8 cellular contexts compared by ENCODE assay signal in genomic region chr11:128497057-128497957, GRCh38.
DNase-seq lines count a peak whose midpoint lies in the region; ATAC-seq, FAIRE-seq and TF ChIP-seq lines count a peak whose summit lies in the region.

No MANE protein-coding gene starts in this region.

- TF ChIP-seq RAD21 in HCT116 (IDR thresholded peaks at IDR 0.05; ENCODE audit: low read depth) = no peak; the same call in 1 of the 2 replicates

- no peak for DNase-seq in activated CD4-positive, alpha-beta T cell treated with anti-CD3 and anti-CD28 coated beads, Interleukin-2, amount 10 ng/mL, durations not matched to agents 7 days and 5 days
- DNase-seq in activated CD4-positive, alpha-beta T cell treated with anti-CD3 and anti-CD28 coated beads, Interleukin-2, amount 50 U/mL, for 48 hours = no peak
- peak; percentile 83 for DNase-seq in HCT116 (ENCODE audit: low read depth, low spot score)
- DNase-seq in NCI-H1092 (lab: John Stamatoyannopoulos, UW) = peak; percentile 71
- DNase-seq in astrocyte of the spinal cord (ENCODE audit: low read depth, low spot score) = peak; percentile 99
- DNase-seq in left lung = no peak
- DNase-seq in urothelium cell line (ENCODE audit: low spot score) = peak; percentile 63
- no peak for DNase-seq in NCI-H345 treated with DMSO at 0.1 percent for 48 hours (lab: John Stamatoyannopoulos, UW; ENCODE audit: unreplicated experiment)

- FAIRE-seq in urothelium cell line (lab: Jason Lieb, UNC) = no peak

- no peaks in the 10 kb centered on the region for H3K9me3 Mint-ChIP-seq in activated CD4-positive, alpha-beta T cell treated with anti-CD3 and anti-CD28 coated beads, Interleukin-2, amount 10 ng/mL, durations not matched to agents 7 days and 5 days

- H3K4me3 ChIP-seq in HCT116 (replicated peaks in 1 of 2; ENCODE audit: low read depth in 1 of 2, low read length in 2 of 2) (peak overlapping the region; percentile 20 to 47), astrocyte of the spinal cord (ENCODE audit: low read depth, low read length) (peak overlapping the region; percentile 14), left lung (no peak overlapping the region)

- H3K36me3 ChIP-seq in HCT116 (ENCODE audit: control insufficient read depth in 1 of 2, insufficient read depth in 2 of 2, low read length in 2 of 2) = no peaks in the 10 kb centered on the region
- H3K36me3 ChIP-seq in left lung = no peaks in the 10 kb centered on the region

- RAD21 ChIA-PET in HCT116 (lab: Charles Lee; ENCODE audit: low non-redundant PET in 1 of 2, low total read pairs in 2 of 2, uncharacterized antibody in 2 of 2, unreplicated experiment in 2 of 2) = no interaction called here

- in situ Hi-C loops in astrocyte of the spinal cord (cut with HindIII; ENCODE audit: low sequenced_read_pairs) = no loop called here

- H3K4me2 ChIP-seq in HCT116 (ENCODE audit: low read length) = peak overlapping the region; percentile 74

- H2AFZ ChIP-seq in HCT116 (ENCODE audit: low read depth, low read length, poor library complexity, severe bottlenecking) = peak overlapping the region; percentile 24

- H3K9ac ChIP-seq in HCT116 (ENCODE audit: low read length) = peak overlapping the region; percentile 56

- peaks cover 5% of the 10 kb centered on the region; the same call in 1 of the 2 replicates for H3K79me2 ChIP-seq in HCT116 (ENCODE audit: insufficient read depth, low read length)

- no peaks in the 10 kb centered on the region for H3K27me3 Mint-ChIP-seq in activated CD4-positive, alpha-beta T cell treated with anti-CD3 and anti-CD28 coated beads, Interleukin-2, amount 10 ng/mL, durations not matched to agents 7 days and 5 days

- H3K4me3 Mint-ChIP-seq in activated CD4-positive, alpha-beta T cell treated with anti-CD3 and anti-CD28 coated beads, Interleukin-2, amount 10 ng/mL, durations not matched to agents 7 days and 5 days = peak overlapping the region; percentile 72

- H3K9me3 ChIP-seq in HCT116 (ENCODE audit: control insufficient read depth in 1 of 2, insufficient read depth in 1 of 2, low read depth in 1 of 2, low read length in 2 of 2) = no peaks in the 10 kb centered on the region
- H3K9me3 ChIP-seq in left lung = no peaks in the 10 kb centered on the region

- CTCF ChIA-PET in activated CD4-positive, alpha-beta T cell treated with anti-CD3 and anti-CD28 coated beads, Interleukin-2, amount 10 ng/mL, durations not matched to agents 7 days and 5 days (lab: Charles Lee) = interaction anchor here (0.7 to 3.4 kb wide), 17 partner anchors 8 to 208 kb away, joined by 3 to 19 read pairs (median 5); no protein-coding TSS in a partner anchor
- CTCF ChIA-PET in HCT116 (lab: Charles Lee) = no interaction called here

- peak overlapping the region; percentile 67 for H3K27ac ChIP-seq in HCT116 (ENCODE audit: low read depth, low read length)
- peak overlapping the region; percentile 71 to 73 for H3K27ac ChIP-seq in left lung

- intact Hi-C loops in HCT116 (cut with micrococcal nuclease) = loop anchor here (2.0 kb wide), 2 partner anchors 25 to 49 kb away; no protein-coding TSS in a partner anchor
- intact Hi-C loops in left lung (cut with DNase I) = no loop called here

- ATAC-seq in HCT116 (peak; percentile 89), left lung (peak; percentile 74)

- H3K4me1 Mint-ChIP-seq in activated CD4-positive, alpha-beta T cell treated with anti-CD3 and anti-CD28 coated beads, Interleukin-2, amount 10 ng/mL, durations not matched to agents 7 days and 5 days = peaks cover 95% of the 10 kb centered on the region

- no peaks in the 10 kb centered on the region for H4K20me1 ChIP-seq in HCT116 (ENCODE audit: insufficient read depth)

- peaks cover 21 to 49% of the 10 kb centered on the region in 2 experiments for H3K4me1 ChIP-seq in HCT116 (ENCODE audit: control insufficient read depth in 1 of 2, insufficient read depth in 2 of 2, low read length in 2 of 2)
- peaks cover 69 to 99% of the 10 kb centered on the region in 2 donors for H3K4me1 ChIP-seq in left lung

- TF ChIP-seq CTCF in HCT116 (IDR thresholded peaks at IDR 0.05 in 2 of 3, conservative IDR thresholded peaks at IDR 0.05 in 1 of 3; ENCODE audit: borderline replicate concordance in 1 of 3, insufficient read depth in 1 of 3, low read depth in 2 of 3, low read length in 2 of 3) = no peak
- TF ChIP-seq CTCF in astrocyte of the spinal cord (IDR thresholded peaks at IDR 0.05; ENCODE audit: low read depth, low read length) = no peak
- no peak for TF ChIP-seq CTCF in left lung (IDR thresholded peaks at IDR 0.05)

- TF ChIP-seq POLR2A in HCT116 (IDR thresholded peaks at IDR 0.05; ENCODE audit: borderline replicate concordance, extremely low read depth, insufficient read depth, insufficient read length) = no peak

- H3K36me3 Mint-ChIP-seq in activated CD4-positive, alpha-beta T cell treated with anti-CD3 and anti-CD28 coated beads, Interleukin-2, amount 10 ng/mL, durations not matched to agents 7 days and 5 days (ENCODE audit: low read depth) = peaks cover 91% of the 10 kb centered on the region

- BruUV-seq in HCT116 (replicated peaks; lab: Mats Ljungman, UMichigan) = no TSS peak

- H3K9me2 ChIP-seq in HCT116 (ENCODE audit: insufficient read depth) = no peaks in the 10 kb centered on the region

- H3K27ac Mint-ChIP-seq in activated CD4-positive, alpha-beta T cell treated with anti-CD3 and anti-CD28 coated beads, Interleukin-2, amount 10 ng/mL, durations not matched to agents 7 days and 5 days = peak overlapping the region; percentile 88

- H3K27me3 ChIP-seq in HCT116 (ENCODE audit: insufficient read depth, low read length) (no peaks in the 10 kb centered on the region), left lung (no peaks in the 10 kb centered on the region)

- POLR2A ChIA-PET in activated CD4-positive, alpha-beta T cell treated with anti-CD3 and anti-CD28 coated beads, Interleukin-2, amount 10 ng/mL, durations not matched to agents 7 days and 5 days (lab: Charles Lee) = interaction anchor here (1.0 kb wide), 1 partner anchor 33 kb away, joined by 4 read pairs; no protein-coding TSS in a partner anchor
- POLR2A ChIA-PET in HCT116 (lab: Charles Lee) = interaction anchor here (0.8 to 1.3 kb wide), 2 partner anchors 16 to 49 kb away, joined by 3 to 4 read pairs; no protein-coding TSS in a partner anchor

TF ChIP-seq in HCT116, 20 proteins besides CTCF, POLR2A, EP300 and RAD21:
- TF ChIP-seq CEBPB (IDR thresholded peaks at IDR 0.05; ENCODE audit: low read depth) = peak; percentile 23; the same call in 1 of the 2 replicates
- peak; percentile 47; the same call in 1 of the 2 replicates for TF ChIP-seq JUND (IDR thresholded peaks at IDR 0.05)
- peak; percentile 62 for TF ChIP-seq FOSL1 (IDR thresholded peaks at IDR 0.05; ENCODE audit: low read depth)
- TF ChIP-seq SP1 (IDR thresholded peaks at IDR 0.05; ENCODE audit: low read depth) = peak; percentile 76; the same call in 1 of the 2 replicates
- peak; percentile 87 for TF ChIP-seq MAX (IDR thresholded peaks at IDR 0.05)
- TF ChIP-seq POLR2AphosphoS5 (IDR thresholded peaks at IDR 0.05; ENCODE audit: low read depth, low read length) = no peak; the same call in 1 of the 2 replicates
- no peak for TF ChIP-seq YY1 (IDR thresholded peaks at IDR 0.05; ENCODE audit: extremely low read depth, insufficient replicate concordance, low read depth, low read length)
- peak; percentile 60 for TF ChIP-seq CBX3 (IDR thresholded peaks at IDR 0.05; ENCODE audit: low read depth)

Comparison
In these comparisons a context has a peak if more than half of its experiments do, and no peak if none do; other contexts are left out.
1. DNase-seq: peak in HCT116 (single experiment), NCI-H1092 (single experiment), astrocyte of the spinal cord (single experiment) and urothelium cell line (single experiment); none in activated CD4-positive, alpha-beta T cell treated with anti-CD3 and anti-CD28 coated beads, Interleukin-2, amount 10 ng/mL, durations not matched to agents 7 days and 5 days (single experiment), activated CD4-positive, alpha-beta T cell treated with anti-CD3 and anti-CD28 coated beads, Interleukin-2, amount 50 U/mL, for 48 hours (0 of 2), left lung (0 of 2) and NCI-H345 treated with DMSO at 0.1 percent for 48 hours (single experiment).
2. H3K4me3 ChIP-seq: peak in HCT116 (2 of 2) and astrocyte of the spinal cord (single experiment); none in left lung (0 of 2).